Comparison of ENCODE assay signal across 8 cellular contexts in the genomic region with DNA sequence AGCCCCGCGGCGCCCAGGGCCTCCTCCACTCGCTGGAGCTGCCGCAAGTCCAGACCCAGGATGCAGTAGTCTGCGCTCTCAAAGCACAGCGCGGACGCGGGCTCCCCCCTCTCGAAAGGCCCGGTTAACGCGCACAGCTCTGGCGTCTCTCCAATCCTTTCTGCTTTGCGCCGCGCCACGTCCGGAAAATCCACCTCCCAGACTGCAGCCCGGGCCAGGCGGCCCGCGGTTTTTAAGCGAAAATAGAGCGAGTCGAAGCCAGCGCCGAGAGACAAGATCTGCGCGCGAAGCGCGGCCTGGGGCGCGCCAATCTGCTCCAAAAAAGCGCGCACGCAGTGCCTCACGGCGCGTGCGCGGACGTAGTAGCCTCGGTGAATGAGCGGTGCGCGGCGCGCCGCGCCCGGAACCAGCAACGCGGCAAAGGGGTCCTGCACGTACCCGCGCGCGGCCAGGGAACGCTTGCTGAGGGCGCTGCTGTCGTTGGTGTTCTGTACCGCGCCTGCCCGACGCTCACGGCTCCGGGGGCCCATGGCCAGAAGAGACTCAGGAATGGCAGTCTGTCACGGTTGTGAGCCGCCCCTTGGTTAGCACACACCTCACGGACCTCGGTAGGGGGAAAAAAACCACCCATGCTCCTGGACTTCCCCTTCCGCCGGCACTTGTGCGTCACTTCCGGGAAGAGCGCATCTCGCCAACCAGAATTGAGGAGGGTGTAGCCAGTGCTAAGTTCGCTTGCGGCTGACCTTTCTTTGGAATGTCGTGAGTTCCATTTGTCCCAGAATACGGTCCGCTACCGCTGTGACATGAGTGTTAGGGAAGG. TPM values are rescaled to one million over a fixed set of nuclear protein-coding genes. Genes with fewer than 3 reads are reported as not detected.
DNase-seq lines count a peak whose midpoint lies in the region; ATAC-seq and TF ChIP-seq lines count a peak whose summit lies in the region.

A gene with protein sequence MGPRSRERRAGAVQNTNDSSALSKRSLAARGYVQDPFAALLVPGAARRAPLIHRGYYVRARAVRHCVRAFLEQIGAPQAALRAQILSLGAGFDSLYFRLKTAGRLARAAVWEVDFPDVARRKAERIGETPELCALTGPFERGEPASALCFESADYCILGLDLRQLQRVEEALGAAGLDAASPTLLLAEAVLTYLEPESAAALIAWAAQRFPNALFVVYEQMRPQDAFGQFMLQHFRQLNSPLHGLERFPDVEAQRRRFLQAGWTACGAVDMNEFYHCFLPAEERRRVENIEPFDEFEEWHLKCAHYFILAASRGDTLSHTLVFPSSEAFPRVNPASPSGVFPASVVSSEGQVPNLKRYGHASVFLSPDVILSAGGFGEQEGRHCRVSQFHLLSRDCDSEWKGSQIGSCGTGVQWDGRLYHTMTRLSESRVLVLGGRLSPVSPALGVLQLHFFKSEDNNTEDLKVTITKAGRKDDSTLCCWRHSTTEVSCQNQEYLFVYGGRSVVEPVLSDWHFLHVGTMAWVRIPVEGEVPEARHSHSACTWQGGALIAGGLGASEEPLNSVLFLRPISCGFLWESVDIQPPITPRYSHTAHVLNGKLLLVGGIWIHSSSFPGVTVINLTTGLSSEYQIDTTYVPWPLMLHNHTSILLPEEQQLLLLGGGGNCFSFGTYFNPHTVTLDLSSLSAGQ (minus strand): TSS at position 614 of the 820 bp plus-strand sequence. CDS start 84 bp downstream, at position 530.

- peaks cover 24% of the 10 kb centered on the region for H3K4me1 ChIP-seq in adipocyte (ENCODE audit: control insufficient read depth, insufficient read depth, low read length)
- H3K4me1 ChIP-seq in cardiac muscle cell (ENCODE audit: low read depth), result peaks cover 16% of the 10 kb centered on the region
- peaks cover 9% of the 10 kb centered on the region for H3K4me1 ChIP-seq in parathyroid adenoma
- peaks cover 0 to 36% (median 21%) of the 10 kb centered on the region in 4 donors for H3K4me1 ChIP-seq in tibial nerve

- peak; percentile 36 to 79 for TF ChIP-seq POLR2A in tibial nerve (IDR thresholded peaks at IDR 0.05)

- peak; percentile 62 to 80 for TF ChIP-seq EP300 in tibial nerve (IDR thresholded peaks at IDR 0.05)

- peaks cover 29% of the 10 kb centered on the region for H3K36me3 Mint-ChIP-seq in T-cell

- H3K27me3 ChIP-seq in adipocyte (replicated peaks; ENCODE audit: control insufficient read depth, insufficient read depth, low read length), result no peaks in the 10 kb centered on the region
- H3K27me3 ChIP-seq in cardiac muscle cell, result peaks cover 2% of the 10 kb centered on the region
- H3K27me3 ChIP-seq in parathyroid adenoma (ENCODE audit: control insufficient read depth, insufficient read depth, low read length), result no peaks in the 10 kb centered on the region
- no peaks in the 10 kb centered on the region for H3K27me3 ChIP-seq in tibial nerve

- H3K36me3 ChIP-seq in adipocyte (ENCODE audit: control insufficient read depth, insufficient read depth, low read length, severe bottlenecking) (peaks cover 5% of the 10 kb centered on the region), cardiac muscle cell (peaks cover 5% of the 10 kb centered on the region), parathyroid adenoma (ENCODE audit: control insufficient read depth, insufficient read depth, low read length) (no peaks in the 10 kb centered on the region), tibial nerve (peaks cover 0 to 14% (median 0%) of the 10 kb centered on the region in 3 donors)

- DNase-seq in GM12865 (ENCODE audit: low read depth), result peak; percentile 95
- DNase-seq in NCI-H1436 treated with DMSO at 0.1 percent for 48 hours (lab: John Stamatoyannopoulos, UW), result peak; percentile 29
- DNase-seq in T-cell, result peak; percentile 77 to 96 (median 92)
- DNase-seq in adipocyte (ENCODE audit: low read depth), result peak; percentile 97
- DNase-seq in cardiac muscle cell (ENCODE audit: low read depth in 1 of 2, low spot score in 1 of 2), result peak; percentile 94 to 96
- peak; percentile 81 to 90 for DNase-seq in tibial nerve (ENCODE audit: low spot score in 2 of 2)

- peak within 1 kb of the TSS; percentile 87 for H3K4me3 ChIP-seq in GM12865 (ENCODE audit: low read depth, low read length)
- peak within 1 kb of the TSS; percentile 93 for H3K4me3 ChIP-seq in adipocyte (ENCODE audit: low read length)
- peak within 1 kb of the TSS; percentile 84 for H3K4me3 ChIP-seq in cardiac muscle cell
- peak within 1 kb of the TSS; percentile 98 for H3K4me3 ChIP-seq in parathyroid adenoma (ENCODE audit: low read depth, low read length)
- peak within 1 kb of the TSS; percentile 76 to 95 (median 77) for H3K4me3 ChIP-seq in tibial nerve

- H3K79me2 ChIP-seq in parathyroid adenoma, result no peaks in the 10 kb centered on the region

- CTCF ChIA-PET in T-cell (lab: Charles Lee), result no interaction called here

- peak within 1 kb of the TSS; percentile 97 for H3K4me2 ChIP-seq in parathyroid adenoma (ENCODE audit: low read length)

- H3K27ac ChIP-seq in cardiac muscle cell (peak within 1 kb of the TSS; percentile 95), parathyroid adenoma (peak within 1 kb of the TSS; percentile 88), tibial nerve (peak within 1 kb of the TSS; percentile 83 to 97 (median 94))

- H3K9me3 ChIP-seq in adipocyte (ENCODE audit: control insufficient read depth, low read length) (no peaks in the 10 kb centered on the region), cardiac muscle cell (ENCODE audit: low read depth) (no peaks in the 10 kb centered on the region), parathyroid adenoma (ENCODE audit: control insufficient read depth, low read length) (no peaks in the 10 kb centered on the region), tibial nerve (no peaks in the 10 kb centered on the region)

- H3K27me3 Mint-ChIP-seq in T-cell, result no peaks in the 10 kb centered on the region

- TF ChIP-seq CTCF in GM12865 (IDR thresholded peaks at IDR 0.05; ENCODE audit: insufficient read depth, low read depth, low read length, missing control alignments), result no peak
- TF ChIP-seq CTCF in cardiac muscle cell (IDR thresholded peaks at IDR 0.05; ENCODE audit: low read depth, low read length), result no peak
- no peak for TF ChIP-seq CTCF in parathyroid adenoma (IDR thresholded peaks at IDR 0.05)
- TF ChIP-seq CTCF in tibial nerve (IDR thresholded peaks at IDR 0.05), result peak in 2 of 5 experiments; percentile 17 to 36

- ATAC-seq in HG02763 (IDR thresholded peaks at IDR 0.05; ENCODE audit: unreplicated experiment), result peak; percentile 87
- peak; percentile 85 to 89 (median 87) for ATAC-seq in T-cell (replicated peaks in 1 of 4)

- 1% methylated on average over 26 to 40 of the region's 86 CpGs for WGBS in tibial nerve, 2 donors

- H2AFZ ChIP-seq in parathyroid adenoma, result peak within 1 kb of the TSS; percentile 96

- peak within 1 kb of the TSS; percentile 94 to 99 for H3K27ac Mint-ChIP-seq in T-cell

- POLR2A ChIA-PET in T-cell (lab: Charles Lee), result interaction anchor here in 1 of 2 donors (1.0 kb wide), 1 partner anchor 224 kb away, joined by 3 read pairs; no protein-coding TSS in a partner anchor

- H3K9me3 Mint-ChIP-seq in T-cell, result no peaks in the 10 kb centered on the region

- peaks cover 30 to 49% (median 39%) of the 10 kb centered on the region in 3 donors for H3K4me1 Mint-ChIP-seq in T-cell

- H3K4me3 Mint-ChIP-seq in T-cell, result peak within 1 kb of the TSS; percentile 92 to 96 (median 95)

- peak within 1 kb of the TSS; percentile 86 for H3K9ac ChIP-seq in adipocyte (ENCODE audit: low read length)
- peak within 1 kb of the TSS; percentile 53 for H3K9ac ChIP-seq in parathyroid adenoma

RNA-seq across cellular contexts. Expression of the gene that starts here (rescaled TPM):
- 10 to 100 TPM in 3 of 5 donors, 1 to 10 TPM in 2; 9.3 to 13.6 (median 10.7) TPM for total RNA-seq in T-cell
- total RNA-seq in cardiac muscle cell, result 5.3 and 8.2 TPM in 2 replicates
- polyA plus RNA-seq in cardiac muscle cell, result 7.7 and 11.6 TPM in 2 replicates
- 10 to 100 TPM in 2 of 4 donors, 1 to 10 TPM in 2; 4.0 to 14.4 (median 9.8) TPM for total RNA-seq in tibial nerve

Comparison
In these comparisons a context has a peak if more than half of its experiments do, and no peak if none do; other contexts are left out.
1. Peak in every context shown above with its lines: DNase-seq, ATAC-seq, H3K4me3 ChIP-seq and H3K27ac ChIP-seq.
2. DNase-seq: peak in every context shown above with its lines; median percentile 97 in adipocyte; 95 in GM12865; 95 in cardiac muscle cell; 92 in T-cell; 86 in tibial nerve; 29 in NCI-H1436 treated with DMSO at 0.1 percent for 48 hours.